ENCODE assay signal across 23 cellular contexts in genomic region chr16:74561626-74562025, GRCh38.
"Had no signal": no experiment of that assay in that cellular context is flagged by ENCODE, and none has a peak within 500 bp of the region (broad histone marks: within the 10 kb centered on the region; RNA-seq: fewer than 3 reads in every experiment).

No MANE protein-coding gene starts in this region.

- H3K27ac ChIP-seq: adrenal gland, breast epithelium, coronary artery, lower lobe of right lung, tibial artery had no signal

- ATAC-seq: lower lobe of right lung, T-cell had no signal

- H3K4me1 ChIP-seq: breast epithelium had no signal

- H3K4me3 Mint-ChIP-seq: activated CD4-positive, alpha-beta memory T cell treated with anti-CD3 and anti-CD28 coated beads, Interleukin-2, amount 10 ng/mL, durations not matched to agents 7 days and 5 days; activated naive CD4-positive, alpha-beta T cell treated with anti-CD3 and anti-CD28 coated beads for 36 hours; T-cell had no signal

- H3K27me3 ChIP-seq: adrenal gland, breast epithelium, tibial artery had no signal

- H3K27ac Mint-ChIP-seq: activated CD4-positive, alpha-beta memory T cell treated with anti-CD3 and anti-CD28 coated beads, Interleukin-2, amount 10 ng/mL, durations not matched to agents 7 days and 5 days; activated naive CD4-positive, alpha-beta T cell treated with anti-CD3 and anti-CD28 coated beads for 36 hours; activated T-helper 2 cell treated with anti-CD3 and anti-CD28 coated beads, Interferon-gamma antibody, Interleukin-2, Interleukin-4, amounts not matched to agents 10 μg/mL and 5 μg/mL and 100 μg/mL, durations not matched to agents 14 hours and 24 hours and 36 hours; progenitor cell of endocrine pancreas had no signal

- FAIRE-seq: astrocyte, keratinocyte had no signal

- DNase-seq: activated CD4-positive, alpha-beta memory T cell treated with anti-CD3 and anti-CD28 coated beads, Interleukin-2, amount 10 ng/mL, durations not matched to agents 7 days and 5 days; activated CD4-positive, alpha-beta T cell treated with anti-CD3 and anti-CD28 coated beads for 48 hours; activated CD4-positive, CD25-positive, alpha-beta regulatory T cell; activated naive CD4-positive, alpha-beta T cell treated with anti-CD3 and anti-CD28 coated beads for 36 hours; activated T-cell treated with anti-CD3 and anti-CD28 coated beads, Interleukin-2, amount 50 U/mL, for 1 hour; adrenal gland; effector CD4-positive, alpha-beta T cell; foreskin melanocyte; lower lobe of right lung; midbrain; stimulated activated CD4-positive, alpha-beta T cell treated with anti-CD3 and anti-CD28 coated beads, Interleukin-12 subunit alpha, Interleukin-12 subunit beta, amount 100 ng/mL, for 4 hours; stimulated activated CD4-positive, alpha-beta T cell treated with anti-CD3 and anti-CD28 coated beads, Interleukin-1b, Interleukin-23, amount 100 ng/mL, for 48 hours; stimulated activated CD8-positive, alpha-beta memory T cell treated with anti-CD3 and anti-CD28 coated beads, Interleukin-4, amount 100 ng/mL, for 48 hours; stimulated activated naive CD4-positive, alpha-beta T cell treated with Interleukin-2 at 50 U/mL for 16 hours; T-cell; T-helper 9 cell; tibial artery had no signal

- H3K9me3 Mint-ChIP-seq: activated CD4-positive, alpha-beta memory T cell treated with anti-CD3 and anti-CD28 coated beads, Interleukin-2, amount 10 ng/mL, durations not matched to agents 7 days and 5 days; activated naive CD4-positive, alpha-beta T cell treated with anti-CD3 and anti-CD28 coated beads for 36 hours; activated T-helper 2 cell treated with anti-CD3 and anti-CD28 coated beads, Interferon-gamma antibody, Interleukin-2, Interleukin-4, amounts not matched to agents 10 μg/mL and 5 μg/mL and 100 μg/mL, durations not matched to agents 14 hours and 24 hours and 36 hours; T-cell had no signal

- H3K27me3 Mint-ChIP-seq: activated CD4-positive, alpha-beta memory T cell treated with anti-CD3 and anti-CD28 coated beads, Interleukin-2, amount 10 ng/mL, durations not matched to agents 7 days and 5 days; progenitor cell of endocrine pancreas; T-cell had no signal
